ENCODE assay signal across 9 cellular contexts in the genomic region with DNA sequence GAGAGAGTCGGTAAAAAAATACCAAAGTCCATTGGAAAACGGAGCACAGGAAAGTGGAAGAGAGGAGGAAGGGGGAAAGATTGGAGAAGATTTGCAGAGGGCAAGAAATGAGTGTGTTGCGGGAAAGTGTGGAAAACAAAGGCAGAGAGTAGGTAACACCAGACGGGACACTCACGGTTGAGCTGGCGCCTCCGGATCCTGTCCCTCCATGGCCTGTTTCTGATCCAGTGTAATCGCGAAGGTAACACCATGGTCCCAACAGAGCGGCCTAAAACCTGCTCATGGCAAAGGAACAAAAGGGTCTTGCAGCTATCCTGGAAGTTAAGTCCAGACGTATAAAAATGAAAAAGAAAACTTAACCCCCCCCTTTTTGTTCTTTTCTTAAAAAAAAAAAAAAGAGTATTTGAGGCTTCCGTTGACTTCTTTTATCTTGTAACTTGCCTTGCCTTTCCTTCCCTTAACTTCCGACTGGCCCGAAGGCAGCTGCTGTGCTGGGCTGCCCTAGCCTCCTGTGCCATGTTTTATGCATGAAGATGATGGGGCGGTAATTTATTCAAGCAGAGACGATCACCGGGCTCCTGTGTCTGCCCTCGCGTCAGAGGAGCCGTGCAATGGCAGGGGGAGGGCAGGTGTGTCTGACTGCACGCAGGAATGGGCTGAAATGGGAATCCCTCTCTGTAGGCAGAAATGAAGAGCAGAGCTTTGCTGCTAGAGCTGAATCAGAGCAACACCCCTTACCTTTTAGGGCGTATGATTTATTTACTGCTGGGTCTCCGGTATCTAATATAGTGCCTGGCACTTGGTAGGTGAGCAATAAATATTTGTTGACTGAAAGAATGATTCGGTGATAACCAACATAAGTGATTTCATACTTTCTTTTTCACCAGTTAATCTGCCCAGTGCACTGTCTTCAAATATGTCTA.
A peak's percentile ranks its signal among the peaks of the same experiment; 100 is the strongest.
DNase-seq lines count a peak whose midpoint lies in the region; FAIRE-seq and TF ChIP-seq lines count a peak whose summit lies in the region.
"Had no signal": no experiment of that assay in that cellular context is flagged by ENCODE, and none has a peak within 500 bp of the region (broad histone marks: within the 10 kb centered on the region; RNA-seq: fewer than 3 reads in every experiment).

No MANE protein-coding gene starts in this region.

- H3K36me3 ChIP-seq in KOPT-K1 (ENCODE audit: insufficient read depth, low read length), result no peaks in the 10 kb centered on the region
- no peaks in the 10 kb centered on the region for H3K36me3 ChIP-seq in neural cell (ENCODE audit: insufficient read depth, low read length)

- H2AFZ ChIP-seq in neural cell (ENCODE audit: low read depth, low read length), result no peak overlapping the region

- H3K4me2 ChIP-seq in neural cell (ENCODE audit: low read length), result no peak overlapping the region

- no peaks in the 10 kb centered on the region for H3K79me2 ChIP-seq in neural cell (replicated peaks; ENCODE audit: insufficient read depth, low read length)

- H3K9ac ChIP-seq in neural cell (ENCODE audit: low read length), result no peak overlapping the region

- peak overlapping the region; percentile 88 for H3K4me3 Mint-ChIP-seq in activated T-helper 1 cell treated with anti-CD3 and anti-CD28 coated beads, Interleukin-12 subunit alpha, Interleukin-12 subunit beta, Interleukin-2, Interleukin-4 antibody, amounts not matched to agents 30 ng/mL and 10 ng/mL and 1 ng/mL, durations not matched to agents 14 hours and 24 hours and 36 hours

- TF ChIP-seq RAD21 in neural cell (conservative IDR thresholded peaks at IDR 0.05), result no peak

- H3K27me3 ChIP-seq in neural cell (ENCODE audit: insufficient read depth, low read depth, low read length), result no peaks in the 10 kb centered on the region

- intact Hi-C loops in activated T-helper 1 cell treated with anti-CD3 and anti-CD28 coated beads, Interleukin-12 subunit alpha, Interleukin-12 subunit beta, Interleukin-2, Interleukin-4 antibody, amounts not matched to agents 30 ng/mL and 10 ng/mL and 1 ng/mL, durations not matched to agents 14 hours and 24 hours and 36 hours (cut with micrococcal nuclease), result loop anchor here (1.0 to 5.0 kb wide), 8 partner anchors 8 to 325 kb away; no protein-coding TSS in a partner anchor

- no peaks in the 10 kb centered on the region for H3K9me3 Mint-ChIP-seq in activated T-helper 1 cell treated with anti-CD3 and anti-CD28 coated beads, Interleukin-12 subunit alpha, Interleukin-12 subunit beta, Interleukin-2, Interleukin-4 antibody, amounts not matched to agents 30 ng/mL and 10 ng/mL and 1 ng/mL, durations not matched to agents 14 hours and 24 hours and 36 hours

- H3K4me1 Mint-ChIP-seq in activated T-helper 1 cell treated with anti-CD3 and anti-CD28 coated beads, Interleukin-12 subunit alpha, Interleukin-12 subunit beta, Interleukin-2, Interleukin-4 antibody, amounts not matched to agents 30 ng/mL and 10 ng/mL and 1 ng/mL, durations not matched to agents 14 hours and 24 hours and 36 hours (ENCODE audit: low read depth), result peaks cover 66% of the 10 kb centered on the region

- H3K27me3 Mint-ChIP-seq in activated T-helper 1 cell treated with anti-CD3 and anti-CD28 coated beads, Interleukin-12 subunit alpha, Interleukin-12 subunit beta, Interleukin-2, Interleukin-4 antibody, amounts not matched to agents 30 ng/mL and 10 ng/mL and 1 ng/mL, durations not matched to agents 14 hours and 24 hours and 36 hours (ENCODE audit: insufficient read depth), result no peaks in the 10 kb centered on the region

- peaks cover 15% of the 10 kb centered on the region for H3K36me3 Mint-ChIP-seq in activated T-helper 1 cell treated with anti-CD3 and anti-CD28 coated beads, Interleukin-12 subunit alpha, Interleukin-12 subunit beta, Interleukin-2, Interleukin-4 antibody, amounts not matched to agents 30 ng/mL and 10 ng/mL and 1 ng/mL, durations not matched to agents 14 hours and 24 hours and 36 hours (ENCODE audit: low read depth)

- H3F3A ChIP-seq in neural cell (ENCODE audit: insufficient read depth, low read length, poor library complexity, severe bottlenecking), result no peaks in the 10 kb centered on the region

- no peaks in the 10 kb centered on the region for H3K9me3 ChIP-seq in KOPT-K1 (ENCODE audit: insufficient read depth, low read length, poor library complexity, severe bottlenecking)
- H3K9me3 ChIP-seq in neural cell (ENCODE audit: low read length), result no peaks in the 10 kb centered on the region

- H3K9me2 ChIP-seq in neural cell (ENCODE audit: insufficient read depth, low read length), result no peaks in the 10 kb centered on the region

- TF ChIP-seq EP300 in neural cell (conservative IDR thresholded peaks at IDR 0.05; ENCODE audit: poor library complexity, severe bottlenecking), result no peak

- H3K27ac Mint-ChIP-seq in activated T-helper 1 cell treated with anti-CD3 and anti-CD28 coated beads, Interleukin-12 subunit alpha, Interleukin-12 subunit beta, Interleukin-2, Interleukin-4 antibody, amounts not matched to agents 30 ng/mL and 10 ng/mL and 1 ng/mL, durations not matched to agents 14 hours and 24 hours and 36 hours, result peak overlapping the region; percentile 95

- H3K4me3 ChIP-seq in neural cell (ENCODE audit: low read length), result no peak overlapping the region

- FAIRE-seq in GM19239 (lab: Jason Lieb, UNC) (peak; percentile 86), RCC 7860 (lab: Jason Lieb, UNC) (no peak)
- FAIRE-seq: endometrium had no signal

- DNase-seq in GM19239 (ENCODE audit: insufficient read length, low spot score) (no peak), NCI-H82 (lab: John Stamatoyannopoulos, UW) (no peak), GM03348 (ENCODE audit: low spot score) (no peak), RCC 7860 (ENCODE audit: low spot score) (no peak), ureter (ENCODE audit: low spot score) (no peak)
- peak; percentile 30 for DNase-seq in activated T-helper 1 cell treated with anti-CD3 and anti-CD28 coated beads, Interleukin-12 subunit alpha, Interleukin-12 subunit beta, Interleukin-2, Interleukin-4 antibody, amounts not matched to agents 30 ng/mL and 10 ng/mL and 1 ng/mL, durations not matched to agents 14 hours and 24 hours and 36 hours (ENCODE audit: low spot score)

- H4K20me1 ChIP-seq in neural cell (ENCODE audit: insufficient read depth), result no peaks in the 10 kb centered on the region

- no peak for TF ChIP-seq CTCF in neural cell (IDR thresholded peaks at IDR 0.05; ENCODE audit: poor library complexity, severe bottlenecking)

- H3K27ac ChIP-seq in KOPT-K1 (ENCODE audit: low read depth, low read length, poor library complexity, severe bottlenecking), result peak overlapping the region; percentile 94
- H3K27ac ChIP-seq in neural cell (ENCODE audit: low read length), result peak overlapping the region; percentile 48

TF ChIP-seq in neural cell, 6 proteins besides CTCF, POLR2A, EP300 and RAD21:
- no peak for TF ChIP-seq MXI1 (conservative IDR thresholded peaks at IDR 0.05; ENCODE audit: poor library complexity, severe bottlenecking)
- TF ChIP-seq, protein P1, sequence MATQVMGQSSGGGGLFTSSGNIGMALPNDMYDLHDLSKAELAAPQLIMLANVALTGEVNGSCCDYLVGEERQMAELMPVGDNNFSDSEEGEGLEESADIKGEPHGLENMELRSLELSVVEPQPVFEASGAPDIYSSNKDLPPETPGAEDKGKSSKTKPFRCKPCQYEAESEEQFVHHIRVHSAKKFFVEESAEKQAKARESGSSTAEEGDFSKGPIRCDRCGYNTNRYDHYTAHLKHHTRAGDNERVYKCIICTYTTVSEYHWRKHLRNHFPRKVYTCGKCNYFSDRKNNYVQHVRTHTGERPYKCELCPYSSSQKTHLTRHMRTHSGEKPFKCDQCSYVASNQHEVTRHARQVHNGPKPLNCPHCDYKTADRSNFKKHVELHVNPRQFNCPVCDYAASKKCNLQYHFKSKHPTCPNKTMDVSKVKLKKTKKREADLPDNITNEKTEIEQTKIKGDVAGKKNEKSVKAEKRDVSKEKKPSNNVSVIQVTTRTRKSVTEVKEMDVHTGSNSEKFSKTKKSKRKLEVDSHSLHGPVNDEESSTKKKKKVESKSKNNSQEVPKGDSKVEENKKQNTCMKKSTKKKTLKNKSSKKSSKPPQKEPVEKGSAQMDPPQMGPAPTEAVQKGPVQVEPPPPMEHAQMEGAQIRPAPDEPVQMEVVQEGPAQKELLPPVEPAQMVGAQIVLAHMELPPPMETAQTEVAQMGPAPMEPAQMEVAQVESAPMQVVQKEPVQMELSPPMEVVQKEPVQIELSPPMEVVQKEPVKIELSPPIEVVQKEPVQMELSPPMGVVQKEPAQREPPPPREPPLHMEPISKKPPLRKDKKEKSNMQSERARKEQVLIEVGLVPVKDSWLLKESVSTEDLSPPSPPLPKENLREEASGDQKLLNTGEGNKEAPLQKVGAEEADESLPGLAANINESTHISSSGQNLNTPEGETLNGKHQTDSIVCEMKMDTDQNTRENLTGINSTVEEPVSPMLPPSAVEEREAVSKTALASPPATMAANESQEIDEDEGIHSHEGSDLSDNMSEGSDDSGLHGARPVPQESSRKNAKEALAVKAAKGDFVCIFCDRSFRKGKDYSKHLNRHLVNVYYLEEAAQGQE (IDR thresholded peaks at IDR 0.05; ENCODE audit: borderline replicate concordance), result no peak
- no peak for TF ChIP-seq TAF1 (IDR thresholded peaks at IDR 0.05; ENCODE audit: low read depth)
- no peak for TF ChIP-seq SMC3 (conservative IDR thresholded peaks at IDR 0.05; ENCODE audit: poor library complexity)
- no peak for TF ChIP-seq EZH2 (IDR thresholded peaks at IDR 0.05; ENCODE audit: borderline replicate concordance, insufficient read depth, low read length, poor library complexity, severe bottlenecking)
- TF ChIP-seq POLR2AphosphoS5 (IDR thresholded peaks at IDR 0.05), result no peak
